ENCODE assay signal across 7 cellular contexts in the genomic region with DNA sequence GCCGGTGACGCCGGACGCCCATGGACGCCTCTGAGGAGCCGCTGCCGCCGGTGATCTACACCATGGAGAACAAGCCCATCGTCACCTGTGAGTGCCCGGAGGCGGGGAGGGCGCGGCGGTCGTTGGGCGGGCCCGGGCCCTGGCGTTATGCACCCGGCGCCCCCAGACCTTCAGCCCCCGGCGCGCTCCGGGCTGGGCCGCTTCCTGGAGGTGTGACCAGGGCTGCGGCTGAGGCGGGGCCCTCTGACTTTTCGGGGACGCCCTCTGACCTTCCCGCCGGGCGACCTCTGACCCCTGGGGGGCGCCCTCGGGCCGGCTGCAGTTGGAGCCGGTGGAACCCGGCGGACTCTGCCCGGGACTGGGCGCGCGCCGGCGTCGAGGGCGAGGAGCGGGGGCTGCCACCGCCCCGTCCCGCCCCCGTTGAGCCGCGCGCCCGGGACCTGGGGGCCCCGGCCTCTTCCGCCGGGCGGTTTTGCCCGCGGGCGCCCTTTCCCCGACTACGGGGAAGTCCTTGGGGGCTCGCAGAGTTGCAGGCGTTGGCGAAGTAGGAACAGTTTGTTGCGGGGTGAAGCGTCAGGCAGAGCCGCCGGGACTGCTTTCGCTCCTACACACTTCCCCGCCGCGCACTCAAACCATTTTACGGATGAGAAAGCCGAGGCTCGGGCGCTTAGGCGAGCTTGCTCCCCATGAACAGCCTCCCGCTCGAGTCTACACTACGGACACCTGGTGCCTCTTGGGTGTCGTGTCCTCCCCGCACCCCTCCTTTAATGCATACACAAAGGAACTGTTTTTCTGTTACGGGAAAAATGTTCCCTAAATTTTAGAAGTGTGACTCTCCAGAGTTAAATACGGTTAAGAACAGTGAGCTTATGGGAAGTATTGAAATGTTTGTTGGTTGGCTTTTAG. TPM values are rescaled to one million over a fixed set of nuclear protein-coding genes. Genes with fewer than 3 reads are reported as not detected.
DNase-seq lines count a peak whose midpoint lies in the region; ATAC-seq, FAIRE-seq and TF ChIP-seq lines count a peak whose summit lies in the region.

No MANE protein-coding gene starts in this region.

- TF ChIP-seq CTCF in colonic mucosa (IDR thresholded peaks at IDR 0.05) (no peak), lower leg skin (IDR thresholded peaks at IDR 0.05) (no peak)

- no peaks in the 10 kb centered on the region for H3K9me3 ChIP-seq in colonic mucosa

- 0 to 1% methylated on average over 47 to 54 of the region's 87 CpGs for WGBS in lower leg skin, 2 donors

- DNase-seq in GM12891 (ENCODE audit: insufficient read length, low spot score), result peak; percentile 85
- peak; percentile 35 for DNase-seq in NCI-H1092 treated with DMSO at 0.1 percent for 48 hours (lab: John Stamatoyannopoulos, UW)
- DNase-seq in activated CD4-positive, alpha-beta T cell treated with anti-CD3 and anti-CD28 coated beads for 4 hours, result peak; percentile 81 to 83
- DNase-seq in colonic mucosa, result peak; percentile 85
- DNase-seq in lower leg skin (ENCODE audit: low spot score in 2 of 2), result peak; percentile 40 to 92
- DNase-seq in stimulated activated CD4-positive, alpha-beta T cell treated with anti-CD3 and anti-CD28 coated beads, Interleukin-4, amount 100 ng/mL, for 48 hours (ENCODE audit: low read depth in 2 of 2), result peak; percentile 79 to 82

- no peak for TF ChIP-seq POLR2A in GM12891 (IDR thresholded peaks at IDR 0.05; ENCODE audit: low read depth, low read length)
- TF ChIP-seq POLR2A in lower leg skin (IDR thresholded peaks at IDR 0.05), result no peak

- FAIRE-seq in GM12891 (lab: Jason Lieb, UNC), result no peak

- no peaks in the 10 kb centered on the region for H3K36me3 ChIP-seq in colonic mucosa

- H3K27ac ChIP-seq in colonic mucosa, result peak overlapping the region; percentile 94

- intact Hi-C loops in colonic mucosa (cut with DNase I), result no loop called here
- intact Hi-C loops in lower leg skin (cut with DNase I; ENCODE audit: low total_unique reads), result no loop called here

- peaks cover 14% of the 10 kb centered on the region for H3K4me1 ChIP-seq in colonic mucosa

- peak overlapping the region; percentile 78 to 94 for H3K9ac ChIP-seq in colonic mucosa (ENCODE audit: low read depth in 2 of 2, low read length in 2 of 2)

- ATAC-seq in HG02588 (IDR thresholded peaks at IDR 0.05; ENCODE audit: unreplicated experiment), result peak; percentile 62

- H3K4me3 ChIP-seq in colonic mucosa, result peak overlapping the region; percentile 93
- peak overlapping the region; percentile 90 for H3K4me3 ChIP-seq in lower leg skin (ENCODE audit: low read depth, poor library complexity, severe bottlenecking)

- H3K27me3 ChIP-seq in colonic mucosa, result no peaks in the 10 kb centered on the region

TF ChIP-seq in GM12891, 5 proteins besides CTCF, POLR2A, EP300 and RAD21:
- TF ChIP-seq SPI1 (IDR thresholded peaks at IDR 0.05; ENCODE audit: low read depth, low read length), result 0 out of 2 replicates have a peak, but pooled peaks have one; percentile 13
- TF ChIP-seq POLR2AphosphoS5 (IDR thresholded peaks at IDR 0.05; ENCODE audit: low read depth, low read length), result no peak

RNA-seq across cellular contexts. Expression of a gene that starts 0.6 kb away (rescaled TPM):
- 14.0 TPM for polyA plus RNA-seq in GM12891 (2012; ENCODE audit: low read depth, missing spikeins)
- total RNA-seq in colonic mucosa (10 to 100 TPM; 46.6 to 50.2 TPM), lower leg skin (10 to 100 TPM; 20.9 to 31.9 (median 31.2) TPM)

Comparison
In these comparisons a context has a peak if more than half of its experiments do, and no peak if none do; other contexts are left out.
1. Peak in every context shown above with its lines: DNase-seq, ATAC-seq, H3K4me3 ChIP-seq and H3K27ac ChIP-seq.
2. DNase-seq: peak in every context shown above with its lines; median percentile 85 in GM12891; 85 in colonic mucosa; 82 in activated CD4-positive, alpha-beta T cell treated with anti-CD3 and anti-CD28 coated beads for 4 hours; 80 in stimulated activated CD4-positive, alpha-beta T cell treated with anti-CD3 and anti-CD28 coated beads, Interleukin-4, amount 100 ng/mL, for 48 hours; 66 in lower leg skin; 35 in NCI-H1092 treated with DMSO at 0.1 percent for 48 hours.